Comparison of ENCODE assay signal across 22 cellular contexts in genomic region chr17:56291226-56291805, GRCh38.
DNase-seq lines count a peak whose midpoint lies in the region; ATAC-seq and TF ChIP-seq lines count a peak whose summit lies in the region.
"Had no signal": no experiment of that assay in that cellular context is flagged by ENCODE, and none has a peak within 500 bp of the region (broad histone marks: within the 10 kb centered on the region; RNA-seq: fewer than 3 reads in every experiment).

No MANE protein-coding gene starts in this region.

- H2AFZ ChIP-seq in IMR-90 (replicated peaks; ENCODE audit: low read length, poor library complexity) (no peak overlapping the region), Karpas-422 (ENCODE audit: low read length) (no peak overlapping the region)
- H2AFZ ChIP-seq: neural progenitor cell had no signal

- H3K79me2 ChIP-seq in Karpas-422 (ENCODE audit: low read length): no peaks in the 10 kb centered on the region

- H3K27me3 ChIP-seq in IMR-90 (ENCODE audit: control insufficient read depth, insufficient read depth, low read length) (no peaks in the 10 kb centered on the region), Karpas-422 (ENCODE audit: low read length) (no peaks in the 10 kb centered on the region)
- H3K27me3 ChIP-seq: neural progenitor cell, sigmoid colon, tibial nerve had no signal

- H3K4me3 Mint-ChIP-seq in activated T-helper 17 cell treated with anti-CD3 and anti-CD28 coated beads, Interleukin-2, amount 50 U/mL, for 72 hours: peak overlapping the region; percentile 37
- H3K4me3 Mint-ChIP-seq: neural progenitor cell had no signal

- H3K4me1 Mint-ChIP-seq in activated T-helper 17 cell treated with anti-CD3 and anti-CD28 coated beads, Interleukin-2, amount 50 U/mL, for 72 hours: peaks cover 6% of the 10 kb centered on the region

- dilution Hi-C loops in IMR-90 (cut with HindIII; ENCODE audit: low sequenced_read_pairs, unreplicated experiment): no loop called here

- no peaks in the 10 kb centered on the region for H3K9me2 ChIP-seq in Karpas-422 (replicated peaks; ENCODE audit: insufficient read depth, low read length)

- peak overlapping the region; percentile 68 for H2BK20ac ChIP-seq in IMR-90 (ENCODE audit: low read depth, low read length)

- no peak overlapping the region for H3K4me2 ChIP-seq in IMR-90 (ENCODE audit: low read depth, low read length)
- no peak overlapping the region for H3K4me2 ChIP-seq in Karpas-422 (ENCODE audit: low read depth, low read length, poor library complexity, severe bottlenecking)
- H3K4me2 ChIP-seq: neural progenitor cell had no signal

- no CpG with 5 or more reads among the region's 1 CpG for WGBS in IMR-90 (ENCODE audit: extremely low coverage in 2 of 2, insufficient read length in 1 of 2), 2 experiments

- H3K4me3 ChIP-seq in IMR-90 (ENCODE audit: insufficient read depth, low read depth, low read length) (no peak overlapping the region), Karpas-422 (ENCODE audit: low read length) (no peak overlapping the region)
- H3K4me3 ChIP-seq: neural progenitor cell had no signal

- CTCF ChIA-PET in IMR-90 (lab: Yijun Ruan, JAX): interaction anchor here (0.6 kb wide), 1 partner anchor 304 kb away, joined by 3 read pairs; no protein-coding TSS in a partner anchor

- H3K4ac ChIP-seq in IMR-90 (ENCODE audit: low read depth, low read length): peak overlapping the region; percentile 17; the same call in 1 of the 2 replicates

- no peak overlapping the region for H3K56ac ChIP-seq in IMR-90 (ENCODE audit: extremely low read depth, insufficient read depth, low read length)

- in situ Hi-C loops in IMR-90 (cut with MboI; ENCODE audit: low sequenced_read_pairs): no loop called here

- POLR2A ChIA-PET in IMR-90 (lab: Charles Lee; ENCODE audit: unreplicated experiment): no interaction called here

- H2AK5ac ChIP-seq in IMR-90 (ENCODE audit: low read depth, low read length): no peak overlapping the region; the same call in 1 of the 2 replicates

- no peaks in the 10 kb centered on the region for H3K79me1 ChIP-seq in IMR-90 (ENCODE audit: low read depth in 1 of 2, low read length in 2 of 2)

- H3K9ac ChIP-seq in IMR-90 (ENCODE audit: low read depth, low read length) (no peak overlapping the region), Karpas-422 (ENCODE audit: low read length) (no peak overlapping the region)
- H3K9ac ChIP-seq: neural progenitor cell had no signal

- no peaks in the 10 kb centered on the region for H3K27me3 Mint-ChIP-seq in activated T-helper 17 cell treated with anti-CD3 and anti-CD28 coated beads, Interleukin-2, amount 50 U/mL, for 72 hours
- H3K27me3 Mint-ChIP-seq: CD4-positive, alpha-beta T cell; stimulated activated naive CD8-positive, alpha-beta T cell treated with anti-CD3 and anti-CD28 coated beads, Interleukin-15, amount 100 ng/mL, for 72 hours had no signal

- peak overlapping the region; percentile 13; the same call in 1 of the 2 replicates for H4K91ac ChIP-seq in IMR-90 (ENCODE audit: insufficient read depth, low read depth, low read length)

- H4K20me1 ChIP-seq in IMR-90 (ENCODE audit: insufficient read depth, low read length) (no peaks in the 10 kb centered on the region), Karpas-422 (ENCODE audit: insufficient read depth, low read depth, low read length) (no peaks in the 10 kb centered on the region)

- no peak overlapping the region for H3K14ac ChIP-seq in IMR-90 (replicated peaks; ENCODE audit: low read depth, low read length)

- H3K9me3 Mint-ChIP-seq in activated T-helper 17 cell treated with anti-CD3 and anti-CD28 coated beads, Interleukin-2, amount 50 U/mL, for 72 hours: no peaks in the 10 kb centered on the region
- H3K9me3 Mint-ChIP-seq: activated naive CD4-positive, alpha-beta T cell treated with anti-CD3 and anti-CD28 coated beads for 36 hours; CD4-positive, alpha-beta T cell; neural progenitor cell had no signal

- H2AK9ac ChIP-seq in IMR-90 (replicated peaks; ENCODE audit: low read depth, low read length, poor library complexity): no peak overlapping the region

- H2BK120ac ChIP-seq in IMR-90 (ENCODE audit: low read depth, low read length): peak overlapping the region; percentile 70; the same call in 1 of the 2 replicates

- DNase-seq in EH (ENCODE audit: low read depth): peak; percentile 57
- DNase-seq in IMR-90: peak; percentile 34
- DNase-seq in myocyte (ENCODE audit: low read depth): peak; percentile 79
- no peak for DNase-seq in AML-193 (lab: John Stamatoyannopoulos, UW)
- DNase-seq in Karpas-422: no peak
- no peak for DNase-seq in activated effector memory CD4-positive, alpha-beta T cell treated with anti-CD3 and anti-CD28 coated beads, Interleukin-2, amount 50 U/mL, for 16 hours
- DNase-seq: activated naive CD4-positive, alpha-beta T cell treated with anti-CD3 and anti-CD28 coated beads for 36 hours; activated T-cell treated with anti-CD3 and anti-CD28 coated beads, Interleukin-2, amount 50 U/mL, for 1 hour; amygdala; CD4-positive, alpha-beta T cell; DMS153; NCI-H1417; NCI-H2081 treated with DMSO at 0.1 percent for 48 hours; Right ventricle myocardium superior; sigmoid colon; stimulated activated naive CD8-positive, alpha-beta T cell treated with anti-CD3 and anti-CD28 coated beads, Interleukin-15, amount 100 ng/mL, for 72 hours had no signal

- BruUV-seq in IMR-90 (replicated peaks; lab: Mats Ljungman, UMichigan): no TSS peak

- H3K18ac ChIP-seq in IMR-90 (ENCODE audit: low read depth, low read length): no peak overlapping the region; the same call in 1 of the 2 replicates

- peak overlapping the region; percentile 64 for H2BK5ac ChIP-seq in IMR-90 (ENCODE audit: low read depth, low read length, poor library complexity, severe bottlenecking)

- no peaks in the 10 kb centered on the region for H3K36me3 Mint-ChIP-seq in activated T-helper 17 cell treated with anti-CD3 and anti-CD28 coated beads, Interleukin-2, amount 50 U/mL, for 72 hours (ENCODE audit: low read depth)
- H3K36me3 Mint-ChIP-seq: neural progenitor cell had no signal

- H3K4me1 ChIP-seq in IMR-90 (ENCODE audit: control insufficient read depth, insufficient read depth, low read length) (peaks cover 7% of the 10 kb centered on the region), Karpas-422 (ENCODE audit: low read length) (peaks cover 10% of the 10 kb centered on the region)

- 0 out of 2 replicates have a peak overlapping the region, but pooled peaks have one; percentile 39 for H4K5ac ChIP-seq in IMR-90 (ENCODE audit: low read depth, low read length)

- peak overlapping the region; percentile 57; the same call in 2 of the 3 replicates for H2BK15ac ChIP-seq in IMR-90 (ENCODE audit: low read depth, low read length)

- no peaks in the 10 kb centered on the region; the same call in 1 of the 2 replicates for H3K9me1 ChIP-seq in IMR-90 (ENCODE audit: insufficient read depth, low read length)

- intact Hi-C loops in IMR-90 (cut with micrococcal nuclease): loop anchor here (5.0 to 10.0 kb wide), 2 partner anchors 149 to 403 kb away; no protein-coding TSS in a partner anchor

- H3K9me3 ChIP-seq in IMR-90 (ENCODE audit: control insufficient read depth, insufficient read depth, low read length): peaks cover 2% of the 10 kb centered on the region; the same call in 1 of the 2 replicates
- no peaks in the 10 kb centered on the region for H3K9me3 ChIP-seq in Karpas-422 (ENCODE audit: low read length)
- H3K9me3 ChIP-seq: sigmoid colon, tibial nerve had no signal

- H3K27ac ChIP-seq in IMR-90 (ENCODE audit: insufficient read depth, low read length) (peak overlapping the region; percentile 49), Karpas-422 (ENCODE audit: low read length) (no peak overlapping the region)
- H3K27ac ChIP-seq: coronary artery, neural progenitor cell, sigmoid colon had no signal

- ATAC-seq in IMR-90 (ENCODE audit: low read depth) (peak; percentile 30; the same call in 1 of the 2 replicates), GM21529 (IDR thresholded peaks at IDR 0.05; ENCODE audit: unreplicated experiment) (no peak)
- ATAC-seq in activated T-helper 17 cell treated with anti-CD3 and anti-CD28 coated beads, Interleukin-2, amount 50 U/mL, for 72 hours (replicated peaks): no peak
- ATAC-seq: activated CD4-positive, CD25-positive, alpha-beta regulatory T cell treated with anti-CD3 and anti-CD28 coated beads, Interleukin-2, amount 50 U/mL, for 24 hours; stimulated activated naive CD8-positive, alpha-beta T cell treated with anti-CD3 and anti-CD28 coated beads, Interleukin-15, amount 100 ng/mL, for 72 hours had no signal

- H4K8ac ChIP-seq in IMR-90 (ENCODE audit: low read depth in 2 of 2, low read length in 2 of 2): peak overlapping the region in 1 of 2 experiments; percentile 48; a peak in 2 of 4 replicates

- H3K27ac Mint-ChIP-seq in activated T-helper 17 cell treated with anti-CD3 and anti-CD28 coated beads, Interleukin-2, amount 50 U/mL, for 72 hours: peak overlapping the region; percentile 0
- H3K27ac Mint-ChIP-seq: activated naive CD4-positive, alpha-beta T cell treated with anti-CD3 and anti-CD28 coated beads for 36 hours; CD4-positive, alpha-beta T cell; neural progenitor cell had no signal

- H3K23ac ChIP-seq in IMR-90 (ENCODE audit: low read depth, low read length): no peak overlapping the region

- no peak for TF ChIP-seq CTCF in IMR-90 (conservative IDR thresholded peaks at IDR 0.05; ENCODE audit: low read depth, low read length)

- no peak for TF ChIP-seq POLR2A in IMR-90 (IDR thresholded peaks at IDR 0.05; ENCODE audit: low read depth, low read length)

- no peak for TF ChIP-seq RAD21 in IMR-90 (IDR thresholded peaks at IDR 0.05; ENCODE audit: low read length)

- H3K36me3 ChIP-seq in IMR-90 (ENCODE audit: control insufficient read depth, insufficient read depth, low read length) (no peaks in the 10 kb centered on the region), Karpas-422 (ENCODE audit: insufficient read depth, low read length) (no peaks in the 10 kb centered on the region)
- H3K36me3 ChIP-seq: neural progenitor cell, sigmoid colon, tibial nerve had no signal

TF ChIP-seq in IMR-90, 13 proteins besides CTCF, POLR2A, EP300 and RAD21:
- TF ChIP-seq CEBPB (IDR thresholded peaks at IDR 0.05; ENCODE audit: low read depth, low read length) (no peak), MAZ (IDR thresholded peaks at IDR 0.05; ENCODE audit: borderline replicate concordance, low read depth, low read length) (no peak), CHD1 (IDR thresholded peaks at IDR 0.05; ENCODE audit: low read depth, low read length) (no peak), FOS (IDR thresholded peaks at IDR 0.05; ENCODE audit: low read depth, low read length) (no peak), RCOR1 (IDR thresholded peaks at IDR 0.05; ENCODE audit: insufficient replicate concordance, low read length) (no peak), RFX5 (IDR thresholded peaks at IDR 0.05; ENCODE audit: low read depth, low read length) (no peak), USF2 (IDR thresholded peaks at IDR 0.05; ENCODE audit: low read depth, low read length) (no peak), BHLHE40 (IDR thresholded peaks at IDR 0.05; ENCODE audit: low read depth, low read length) (no peak)

Comparison
In these comparisons a context has a peak if more than half of its experiments do, and no peak if none do; other contexts are left out.
1. DNase-seq: peak in EH (single experiment), IMR-90 (single experiment) and myocyte (single experiment); none in AML-193 (0 of 2), Karpas-422 (single experiment) and activated effector memory CD4-positive, alpha-beta T cell treated with anti-CD3 and anti-CD28 coated beads, Interleukin-2, amount 50 U/mL, for 16 hours (single experiment).